Comparison of ENCODE assay signal across 1 cellular context in the genomic region with DNA sequence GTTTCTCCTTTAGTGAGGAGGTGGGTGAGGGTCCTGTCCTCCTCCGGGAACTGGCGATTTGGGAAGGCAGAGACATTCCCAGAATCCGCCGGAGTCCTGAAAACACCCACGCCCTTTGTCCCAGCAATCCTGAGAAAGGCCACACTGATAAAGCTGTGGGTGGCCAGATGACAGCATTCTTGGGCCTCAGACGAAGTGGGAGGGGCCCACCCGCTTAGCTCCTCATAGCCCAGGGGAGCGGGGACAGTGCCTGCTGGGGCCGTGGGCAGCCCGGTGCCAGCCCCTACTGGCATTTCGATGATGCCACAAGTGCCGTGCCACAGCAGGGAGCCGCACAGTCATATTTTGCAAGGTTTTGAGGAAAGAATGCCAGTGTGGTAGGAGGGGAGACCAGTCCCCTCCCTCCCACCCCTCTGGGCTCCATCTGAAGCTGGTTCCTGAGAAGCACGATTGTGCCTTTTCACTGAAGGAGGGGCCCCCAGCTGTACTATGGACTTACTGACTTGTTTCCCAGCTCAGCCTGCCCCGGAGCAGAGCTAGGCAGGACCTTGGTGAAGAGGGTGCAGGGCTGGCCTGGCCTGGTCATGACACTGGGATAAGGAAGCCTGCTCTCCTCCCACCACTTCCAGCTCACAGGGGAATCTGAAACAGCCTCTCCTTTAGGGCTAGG.
TF ChIP-seq lines count a peak whose summit lies in the region.

No MANE protein-coding gene starts in this region.

TF ChIP-seq in SK-N-SH, 30 proteins besides CTCF, POLR2A, EP300 and RAD21 (continued from another document):
- no peak for TF ChIP-seq REST (IDR thresholded peaks at IDR 0.05; ENCODE audit: low read depth, low read length)
